In genomic region chr2:26349690-26350089, GRCh38 we compare ENCODE assay signal across 18 cellular contexts. TPM values are rescaled to one million over a fixed set of nuclear protein-coding genes. Genes with fewer than 3 reads are reported as not detected.
DNase-seq lines count a peak whose midpoint lies in the region; ATAC-seq and TF ChIP-seq lines count a peak whose summit lies in the region.
"Had no signal": no experiment of that assay in that cellular context is flagged by ENCODE, and none has a peak within 500 bp of the region (broad histone marks: within the 10 kb centered on the region; RNA-seq: fewer than 3 reads in every experiment).

No MANE protein-coding gene starts in this region.

- H3K4me3 ChIP-seq in Loucy (ENCODE audit: low read length, poor library complexity, severe bottlenecking) = peak overlapping the region; percentile 33
- H3K4me3 ChIP-seq: BLaER1 treated with 17β-estradiol and CSF1 and Interleukin-3, amounts not matched to agents 10 nM and 100 nM; Peyer's patch; SK-N-MC had no signal

- H3K27me3 ChIP-seq in Loucy (ENCODE audit: insufficient read depth, low read length, poor library complexity, severe bottlenecking) = no peaks in the 10 kb centered on the region
- H3K27me3 ChIP-seq: BLaER1 treated with 17β-estradiol and CSF1 and Interleukin-3, amounts not matched to agents 10 nM and 100 nM; Peyer's patch had no signal

- H3K36me3 Mint-ChIP-seq in activated naive CD4-positive, alpha-beta T cell treated with anti-CD3 and anti-CD28 coated beads, Interleukin-2, amount 50 U/mL, for 24 hours = peaks cover 10% of the 10 kb centered on the region
- H3K36me3 Mint-ChIP-seq in activated naive CD4-positive, alpha-beta T cell treated with anti-CD3 and anti-CD28 coated beads for 36 hours (ENCODE audit: low read depth) = peaks cover 28% of the 10 kb centered on the region
- H3K36me3 Mint-ChIP-seq in naive thymus-derived CD8-positive, alpha-beta T cell = peaks cover 0 to 17% (median 5%) of the 10 kb centered on the region in 3 donors

- no peaks in the 10 kb centered on the region for H3K9me3 ChIP-seq in Loucy (ENCODE audit: insufficient read depth, low read depth, low read length)
- H3K9me3 ChIP-seq: BLaER1 treated with 17β-estradiol and CSF1 and Interleukin-3, amounts not matched to agents 10 nM and 100 nM; Peyer's patch had no signal

- CTCF ChIA-PET in activated naive CD4-positive, alpha-beta T cell treated with anti-CD3 and anti-CD28 coated beads for 36 hours (lab: Charles Lee) = interaction anchor here (1.2 kb wide), 1 partner anchor 106 kb away, joined by 4 read pairs; no protein-coding TSS in a partner anchor

- H3K4me3 Mint-ChIP-seq in activated naive CD4-positive, alpha-beta T cell treated with anti-CD3 and anti-CD28 coated beads, Interleukin-2, amount 50 U/mL, for 24 hours = no peak overlapping the region
- no peak overlapping the region for H3K4me3 Mint-ChIP-seq in activated naive CD4-positive, alpha-beta T cell treated with anti-CD3 and anti-CD28 coated beads for 36 hours
- H3K4me3 Mint-ChIP-seq in naive thymus-derived CD8-positive, alpha-beta T cell = no peak overlapping the region

- H2AFZ ChIP-seq in Loucy (ENCODE audit: low read length) = no peak overlapping the region

- H3K4me1 Mint-ChIP-seq in activated naive CD4-positive, alpha-beta T cell treated with anti-CD3 and anti-CD28 coated beads, Interleukin-2, amount 50 U/mL, for 24 hours = peaks cover 55% of the 10 kb centered on the region
- H3K4me1 Mint-ChIP-seq in activated naive CD4-positive, alpha-beta T cell treated with anti-CD3 and anti-CD28 coated beads for 36 hours (ENCODE audit: low read depth) = peaks cover 41% of the 10 kb centered on the region
- peaks cover 26 to 64% (median 55%) of the 10 kb centered on the region in 4 donors for H3K4me1 Mint-ChIP-seq in naive thymus-derived CD8-positive, alpha-beta T cell

- no peak for ATAC-seq in naive thymus-derived CD8-positive, alpha-beta T cell
- ATAC-seq in GM21526 (IDR thresholded peaks at IDR 0.05; ENCODE audit: low FRiP score, unreplicated experiment) = no peak
- ATAC-seq: Right ventricle myocardium inferior had no signal

- H3K79me2 ChIP-seq in Loucy (ENCODE audit: insufficient read depth, low read length) = peaks cover 93% of the 10 kb centered on the region

- H3K4me1 ChIP-seq in Loucy (ENCODE audit: insufficient read depth, low read length, poor library complexity, severe bottlenecking) = peaks cover 49% of the 10 kb centered on the region

- peaks cover 58% of the 10 kb centered on the region for H4K20me1 ChIP-seq in Loucy (ENCODE audit: insufficient read depth, low read length, poor library complexity, severe bottlenecking)

- H3K9ac ChIP-seq in Loucy (ENCODE audit: low read depth, low read length, poor library complexity, severe bottlenecking) = no peak overlapping the region
- H3K9ac ChIP-seq: BLaER1 treated with 17β-estradiol and CSF1 and Interleukin-3, amounts not matched to agents 10 nM and 100 nM had no signal

- no peak for TF ChIP-seq CTCF in Loucy (conservative IDR thresholded peaks at IDR 0.05; ENCODE audit: low read length)

- no peaks in the 10 kb centered on the region for H3K9me3 Mint-ChIP-seq in activated naive CD4-positive, alpha-beta T cell treated with anti-CD3 and anti-CD28 coated beads, Interleukin-2, amount 50 U/mL, for 24 hours
- no peaks in the 10 kb centered on the region for H3K9me3 Mint-ChIP-seq in activated naive CD4-positive, alpha-beta T cell treated with anti-CD3 and anti-CD28 coated beads for 36 hours
- H3K9me3 Mint-ChIP-seq in naive thymus-derived CD8-positive, alpha-beta T cell = no peaks in the 10 kb centered on the region

- POLR2A ChIA-PET in naive thymus-derived CD8-positive, alpha-beta T cell (lab: Charles Lee) = no interaction called here

- no peaks in the 10 kb centered on the region for H3K36me3 ChIP-seq in Loucy (ENCODE audit: insufficient read depth, low read length)
- H3K36me3 ChIP-seq: Peyer's patch had no signal

- DNase-seq in activated naive CD4-positive, alpha-beta T cell treated with anti-CD3 and anti-CD28 coated beads for 36 hours = no peak
- peak; percentile 10 for DNase-seq in amniotic epithelial cell (ENCODE audit: low read depth)
- DNase-seq in naive thymus-derived CD8-positive, alpha-beta T cell = no peak
- no peak for DNase-seq in iPS-NIHi11 (ENCODE audit: low spot score)
- no peak for DNase-seq in HK-2 (ENCODE audit: unreplicated experiment)
- DNase-seq: GDM1, NCI-H1092, NCI-H146, NCI-H510A treated with DMSO at 0.1 percent for 48 hours, Peyer's patch had no signal

- H3K9me2 ChIP-seq in Loucy (replicated peaks; ENCODE audit: low read depth, low read length) = no peaks in the 10 kb centered on the region

- H3F3A ChIP-seq in Loucy (ENCODE audit: low read depth) = no peaks in the 10 kb centered on the region

- no peaks in the 10 kb centered on the region for H3K27me3 Mint-ChIP-seq in activated naive CD4-positive, alpha-beta T cell treated with anti-CD3 and anti-CD28 coated beads, Interleukin-2, amount 50 U/mL, for 24 hours
- H3K27me3 Mint-ChIP-seq in activated naive CD4-positive, alpha-beta T cell treated with anti-CD3 and anti-CD28 coated beads for 36 hours (ENCODE audit: low read depth) = no peaks in the 10 kb centered on the region
- H3K27me3 Mint-ChIP-seq in naive thymus-derived CD8-positive, alpha-beta T cell = no peaks in the 10 kb centered on the region

- peak overlapping the region; percentile 43 for H3K4me2 ChIP-seq in Loucy (ENCODE audit: low read depth, low read length, poor library complexity, severe bottlenecking)

- intact Hi-C loops in activated naive CD4-positive, alpha-beta T cell treated with anti-CD3 and anti-CD28 coated beads for 36 hours (cut with micrococcal nuclease) = loop anchor here (10.0 kb wide), 1 partner anchor 705 kb away; the partner anchor contains the start of gene AGBL5

- peak overlapping the region; percentile 55 for H3K27ac Mint-ChIP-seq in activated naive CD4-positive, alpha-beta T cell treated with anti-CD3 and anti-CD28 coated beads, Interleukin-2, amount 50 U/mL, for 24 hours
- H3K27ac Mint-ChIP-seq in activated naive CD4-positive, alpha-beta T cell treated with anti-CD3 and anti-CD28 coated beads for 36 hours = no peak overlapping the region
- H3K27ac Mint-ChIP-seq in naive thymus-derived CD8-positive, alpha-beta T cell = peak overlapping the region in 7 of 10 donors; percentile 8 to 78 (median 59)

RNA-seq across cellular contexts. Expression of gene ADGRF3, which starts 3.1 kb away (rescaled TPM):
- total RNA-seq in activated naive CD4-positive, alpha-beta T cell treated with anti-CD3 and anti-CD28 coated beads for 36 hours = 1 to 10 TPM; 2.7 to 3.0 TPM
- 1 to 10 TPM; 1.5 TPM for total RNA-seq in naive thymus-derived CD8-positive, alpha-beta T cell
- polyA plus RNA-seq in naive thymus-derived CD8-positive, alpha-beta T cell = 1 to 10 TPM in 1 of 3 donors, under 1 TPM in 2; 0.09 to 1.2 (median 0.13) TPM
- total RNA-seq: H4 had no signal

RNA-seq across cellular contexts. Expression of gene SELENOI, which starts 3.7 kb away (rescaled TPM):
- total RNA-seq in activated naive CD4-positive, alpha-beta T cell treated with anti-CD3 and anti-CD28 coated beads for 36 hours = 10 to 100 TPM; 20.0 to 22.9 TPM
- total RNA-seq in naive thymus-derived CD8-positive, alpha-beta T cell = 10 to 100 TPM; 20.7 to 21.5 TPM
- polyA plus RNA-seq in naive thymus-derived CD8-positive, alpha-beta T cell = 1 to 10 TPM; 2.6 to 4.6 (median 4.0) TPM

RNA-seq across cellular contexts. Expression of gene DRC1, which starts 52.0 kb away (rescaled TPM):
- not detected for total RNA-seq in activated naive CD4-positive, alpha-beta T cell treated with anti-CD3 and anti-CD28 coated beads for 36 hours
- not detected for total RNA-seq in naive thymus-derived CD8-positive, alpha-beta T cell
- polyA plus RNA-seq in naive thymus-derived CD8-positive, alpha-beta T cell = not detected
- total RNA-seq: H4, LHCN-M2, Peyer's patch had no signal
